Comparison of ENCODE assay signal across 1 cellular context in the genomic region with DNA sequence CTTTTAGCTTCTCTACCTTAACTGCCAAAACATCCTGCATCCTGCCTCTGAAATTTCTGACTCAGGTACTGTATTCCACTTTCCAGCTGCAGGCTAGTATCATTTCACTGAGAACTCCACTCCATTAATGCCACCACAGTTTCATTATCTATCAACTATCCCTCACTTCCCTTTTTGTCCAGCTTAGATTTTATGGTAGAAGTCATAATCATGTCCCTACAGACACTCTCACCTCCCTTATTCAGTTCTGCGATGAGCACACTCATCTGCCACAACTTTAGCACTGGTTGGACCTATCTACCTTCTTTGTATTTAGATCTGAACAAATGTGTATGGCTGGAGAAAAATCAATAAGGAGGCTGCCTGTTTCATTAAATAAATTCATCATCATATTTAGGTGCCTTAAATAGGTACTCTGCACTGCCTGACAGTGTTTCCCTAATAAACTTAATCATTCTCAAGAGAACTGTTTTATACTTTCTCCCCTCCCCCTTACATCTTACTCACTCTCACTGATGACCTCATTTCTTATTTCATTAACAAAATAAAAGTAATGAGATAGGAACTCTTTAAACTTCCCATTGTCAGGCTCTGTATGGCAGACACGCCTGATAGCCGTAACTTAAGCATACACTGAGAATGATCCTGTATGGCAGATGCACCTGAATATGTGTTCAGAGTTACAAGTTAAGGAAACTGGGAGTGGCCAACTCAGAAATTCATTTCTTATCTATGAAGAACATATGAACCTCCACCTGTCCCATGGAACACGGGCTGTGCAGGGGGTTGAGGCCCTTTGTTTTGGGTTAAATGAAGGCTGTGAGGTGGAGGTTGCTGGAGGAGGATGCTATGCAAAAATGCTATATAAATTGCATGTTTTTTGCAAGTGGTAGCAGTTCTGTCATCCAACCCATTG.
A peak's percentile ranks its signal among the peaks of the same experiment; 100 is the strongest.
TF ChIP-seq lines count a peak whose summit lies in the region.

No MANE protein-coding gene starts in this region.

TF ChIP-seq in K562, 482 proteins besides CTCF, POLR2A, EP300 and RAD21 (continued from another document):
- TF ChIP-seq CTCFL (IDR thresholded peaks at IDR 0.05; ENCODE audit: borderline replicate concordance, insufficient read depth, low read depth, low read length, poor library complexity, severe bottlenecking) (no peak), NR3C1 (CRISPR knock-in tag; IDR thresholded peaks at IDR 0.05) (no peak), CBFA2T2 (conservative IDR thresholded peaks at IDR 0.05) (peak; percentile 51), TEAD4 (IDR thresholded peaks at IDR 0.05; ENCODE audit: low read length) (peak; percentile 68), TEAD4 (CRISPR knock-in tag; IDR thresholded peaks at IDR 0.05; ENCODE audit: borderline replicate concordance) (no peak), CUX1 (CRISPR knock-in tag; IDR thresholded peaks at IDR 0.05) (no peak), PHTF2 (CRISPR knock-in tag; IDR thresholded peaks at IDR 0.05) (no peak), DPF2 (IDR thresholded peaks at IDR 0.05) (peak; percentile 62), TCF3 (CRISPR knock-in tag; IDR thresholded peaks at IDR 0.05) (peak; percentile 69), HMBOX1 (IDR thresholded peaks at IDR 0.05) (no peak), SOX6 (IDR thresholded peaks at IDR 0.05) (0 out of 2 replicates have a peak, but pooled peaks have one; percentile 54), NFRKB (IDR thresholded peaks at IDR 0.05; ENCODE audit: low read depth) (no peak), CBFA2T3 (IDR thresholded peaks at IDR 0.05) (peak; percentile 71), MECOM (CRISPR knock-in tag; IDR thresholded peaks at IDR 0.05) (peak; percentile 41; the same call in 1 of the 2 replicates), ZEB2 (IDR thresholded peaks at IDR 0.05) (0 out of 2 replicates have a peak, but pooled peaks have one; percentile 14), HDAC1 (IDR thresholded peaks at IDR 0.05) (peak in 1 of 2 experiments; percentile 41; a peak in 1 of 4 replicates), ZNF121 (CRISPR knock-in tag; conservative IDR thresholded peaks at IDR 0.05) (no peak), ZNF253 (CRISPR knock-in tag; conservative IDR thresholded peaks at IDR 0.05) (no peak), FOXM1 (IDR thresholded peaks at IDR 0.05; ENCODE audit: low read depth) (0 out of 2 replicates have a peak, but pooled peaks have one; percentile 21), FOXM1 (CRISPR knock-in tag; IDR thresholded peaks at IDR 0.05; ENCODE audit: low read depth) (no peak), RNF2 (IDR thresholded peaks at IDR 0.05) (no peak), FIP1L1 (IDR thresholded peaks at IDR 0.05; ENCODE audit: low read depth, low read length, poor library complexity, severe bottlenecking) (no peak), RCOR1 (IDR thresholded peaks at IDR 0.05; ENCODE audit: borderline replicate concordance in 1 of 2, low read depth in 2 of 2, low read length in 2 of 2) (peak in 1 of 2 experiments; percentile 37; a peak in 1 of 4 replicates), ATF7 (IDR thresholded peaks at IDR 0.05) (0 out of 2 replicates have a peak, but pooled peaks have one; percentile 48)
- TF ChIP-seq, protein P1, sequence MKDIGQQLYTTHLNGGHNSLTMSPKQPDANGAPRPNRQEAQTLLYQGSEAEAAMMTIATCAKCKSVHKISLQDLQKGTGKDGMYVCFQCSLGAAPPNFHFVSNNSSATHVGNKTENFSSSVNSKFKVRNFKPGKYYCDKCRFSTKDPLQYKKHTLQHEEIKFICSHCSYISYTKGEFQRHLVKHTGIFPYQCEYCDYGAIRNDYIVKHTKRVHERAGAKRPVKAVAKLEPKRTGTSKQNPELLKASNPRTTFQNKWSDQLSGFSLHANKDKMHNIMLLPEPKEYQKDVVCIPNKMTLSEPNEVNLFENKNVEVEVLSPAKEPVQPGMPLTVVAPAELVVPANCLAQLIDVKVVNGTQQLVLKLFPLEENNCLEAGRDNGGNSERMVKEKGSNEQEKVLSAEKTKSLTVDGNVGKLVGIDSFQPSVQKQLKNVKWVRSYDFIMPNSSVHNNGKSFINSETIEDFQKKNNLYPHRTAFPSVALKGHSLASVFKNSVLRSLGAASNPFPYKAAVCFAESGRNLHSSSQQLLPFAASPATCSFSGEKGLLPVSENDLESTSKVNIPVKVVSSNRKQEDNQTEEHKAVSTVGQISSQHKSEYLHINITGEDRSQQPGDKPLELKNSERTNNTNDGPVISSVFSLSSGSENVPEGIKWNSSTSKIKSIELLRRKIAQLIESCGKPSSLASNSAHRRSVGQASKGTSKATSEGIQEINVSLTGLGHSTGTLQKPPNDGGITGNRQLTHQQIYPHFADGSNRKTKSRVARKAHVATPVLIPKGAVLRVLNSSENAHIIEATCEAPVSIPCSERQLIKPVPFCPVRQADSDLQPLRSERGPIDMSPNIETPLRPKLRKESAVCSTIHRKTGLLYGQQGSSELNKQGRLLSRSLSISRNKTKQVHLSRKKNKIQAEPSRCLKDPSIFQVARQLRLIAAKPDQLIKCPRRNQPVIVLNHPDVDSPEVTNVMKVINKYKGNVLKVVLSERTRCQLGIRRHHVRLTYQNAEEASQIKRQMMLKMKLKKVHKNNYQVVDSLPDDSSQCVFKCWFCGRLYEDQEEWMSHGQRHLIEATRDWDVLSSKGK (CRISPR knock-in tag; IDR thresholded peaks at IDR 0.05), result no peak
